ENCODE assay signal across 1 cellular context in genomic region chr5:176418251-176418650, GRCh38.
TF ChIP-seq lines count a peak whose summit lies in the region.

No MANE protein-coding gene starts in this region.

TF ChIP-seq in HepG2, 621 proteins besides CTCF, POLR2A, EP300 and RAD21 (continues in another document):
- 0 out of 2 replicates have a peak, but pooled peaks have one; percentile 22 for TF ChIP-seq THRA (CRISPR knock-in tag; IDR thresholded peaks at IDR 0.05; ENCODE audit: borderline replicate concordance)
- TF ChIP-seq ZNF44 (CRISPR knock-in tag; IDR thresholded peaks at IDR 0.05) = no peak
- peak; percentile 74 for TF ChIP-seq RARA (CRISPR knock-in tag; IDR thresholded peaks at IDR 0.05)
- no peak for TF ChIP-seq MXI1 (IDR thresholded peaks at IDR 0.05; ENCODE audit: borderline replicate concordance, low read depth, low read length)
- no peak for TF ChIP-seq ZNF615 (CRISPR knock-in tag; IDR thresholded peaks at IDR 0.05; ENCODE audit: borderline replicate concordance)
- no peak for TF ChIP-seq ZNF660 (CRISPR knock-in tag; IDR thresholded peaks at IDR 0.05; ENCODE audit: borderline replicate concordance, low read depth)
- no peak for TF ChIP-seq ZFAT (CRISPR knock-in tag; conservative IDR thresholded peaks at IDR 0.05)
- peak; percentile 80 for TF ChIP-seq FOSL2 (CRISPR knock-in tag; IDR thresholded peaks at IDR 0.05)
- no peak for TF ChIP-seq ZNF770 (CRISPR knock-in tag; IDR thresholded peaks at IDR 0.05)
- TF ChIP-seq GFI1 (CRISPR knock-in tag; IDR thresholded peaks at IDR 0.05; ENCODE audit: borderline replicate concordance) = peak; percentile 39; the same call in 1 of the 2 replicates
- no peak for TF ChIP-seq ZNF800 (CRISPR knock-in tag; IDR thresholded peaks at IDR 0.05)
- TF ChIP-seq MBD4 (IDR thresholded peaks at IDR 0.05; ENCODE audit: borderline replicate concordance, low read length) = no peak
- TF ChIP-seq ZBTB33 (CRISPR knock-in tag; IDR thresholded peaks at IDR 0.05) = 0 out of 2 replicates have a peak, but pooled peaks have one; percentile 16
- TF ChIP-seq ATF2 (CRISPR knock-in tag; IDR thresholded peaks at IDR 0.05) = peak; percentile 45; the same call in 1 of the 2 replicates
- 0 out of 2 replicates have a peak, but pooled peaks have one; percentile 10 for TF ChIP-seq FOXP4 (CRISPR knock-in tag; IDR thresholded peaks at IDR 0.05)
- peak; percentile 31; the same call in 1 of the 2 replicates for TF ChIP-seq SOX5 (CRISPR knock-in tag; IDR thresholded peaks at IDR 0.05; ENCODE audit: borderline replicate concordance)
- no peak for TF ChIP-seq THYN1 (CRISPR knock-in tag; IDR thresholded peaks at IDR 0.05; ENCODE audit: borderline replicate concordance, low read depth)
- TF ChIP-seq NCOA2 (CRISPR knock-in tag; IDR thresholded peaks at IDR 0.05) = peak; percentile 42; the same call in 1 of the 2 replicates
- no peak for TF ChIP-seq CREB1 (IDR thresholded peaks at IDR 0.05)
- peak; percentile 28; the same call in 1 of the 2 replicates for TF ChIP-seq CREB1 (CRISPR knock-in tag; IDR thresholded peaks at IDR 0.05)
- TF ChIP-seq RXRA (CRISPR knock-in tag; IDR thresholded peaks at IDR 0.05) = peak; percentile 54; the same call in 1 of the 2 replicates
- no peak for TF ChIP-seq ZNF34 (CRISPR knock-in tag; IDR thresholded peaks at IDR 0.05; ENCODE audit: borderline replicate concordance)
- peak; percentile 29; the same call in 1 of the 2 replicates for TF ChIP-seq SALL1 (CRISPR knock-in tag; IDR thresholded peaks at IDR 0.05)
- TF ChIP-seq SOX6 (IDR thresholded peaks at IDR 0.05) = no peak
- no peak for TF ChIP-seq SOX6 (CRISPR knock-in tag; IDR thresholded peaks at IDR 0.05)
- peak; percentile 74; the same call in 1 of the 2 replicates for TF ChIP-seq JUN (CRISPR knock-in tag; IDR thresholded peaks at IDR 0.05)
- no peak for TF ChIP-seq KLF15 (CRISPR knock-in tag; IDR thresholded peaks at IDR 0.05; ENCODE audit: borderline replicate concordance)
- TF ChIP-seq ZNF580 (CRISPR knock-in tag; IDR thresholded peaks at IDR 0.05; ENCODE audit: borderline replicate concordance, low read depth) = no peak
- no peak for TF ChIP-seq YEATS4 (CRISPR knock-in tag; IDR thresholded peaks at IDR 0.05; ENCODE audit: borderline replicate concordance)
- no peak for TF ChIP-seq ZNF362 (CRISPR knock-in tag; IDR thresholded peaks at IDR 0.05; ENCODE audit: borderline replicate concordance)
- 0 out of 2 replicates have a peak, but pooled peaks have one; percentile 35 for TF ChIP-seq HMG20B (CRISPR knock-in tag; conservative IDR thresholded peaks at IDR 0.05)
- 0 out of 2 replicates have a peak, but pooled peaks have one; percentile 17 for TF ChIP-seq PAXIP1 (CRISPR knock-in tag; conservative IDR thresholded peaks at IDR 0.05)
- peak; percentile 76; the same call in 1 of the 2 replicates for TF ChIP-seq SKIL (CRISPR knock-in tag; IDR thresholded peaks at IDR 0.05; ENCODE audit: borderline replicate concordance)
- TF ChIP-seq MEF2D (CRISPR knock-in tag; IDR thresholded peaks at IDR 0.05) = 0 out of 2 replicates have a peak, but pooled peaks have one; percentile 16
- TF ChIP-seq ZBTB43 (CRISPR knock-in tag; conservative IDR thresholded peaks at IDR 0.05) = peak; percentile 63; the same call in 1 of the 2 replicates
- peak; percentile 45; the same call in 1 of the 2 replicates for TF ChIP-seq RXRB (CRISPR knock-in tag; IDR thresholded peaks at IDR 0.05; ENCODE audit: borderline replicate concordance)
- 0 out of 2 replicates have a peak, but pooled peaks have one; percentile 26 for TF ChIP-seq ZMYM3 (CRISPR knock-in tag; IDR thresholded peaks at IDR 0.05)
